ENCODE assay signal across 8 cellular contexts in genomic region chr10:130179640-130180039, GRCh38. TPM values are rescaled to one million over a fixed set of nuclear protein-coding genes. Genes with fewer than 3 reads are reported as not detected.
DNase-seq lines count a peak whose midpoint lies in the region; TF ChIP-seq lines count a peak whose summit lies in the region.

No MANE protein-coding gene starts in this region.

- TF ChIP-seq POLR2A in transverse colon (IDR thresholded peaks at IDR 0.05): no peak

- no peak for TF ChIP-seq EP300 in transverse colon (IDR thresholded peaks at IDR 0.05; ENCODE audit: low read depth)

- no peaks in the 10 kb centered on the region for H3K9me3 ChIP-seq in WERI-Rb-1 (ENCODE audit: severe bottlenecking)
- no peaks in the 10 kb centered on the region for H3K9me3 ChIP-seq in transverse colon

- H3K36me3 ChIP-seq in WERI-Rb-1: peaks cover 35% of the 10 kb centered on the region
- H3K36me3 ChIP-seq in transverse colon: peaks cover 0 to 29% (median 12%) of the 10 kb centered on the region in 4 donors

- no peak overlapping the region for H3K4me3 ChIP-seq in Jurkat, Clone E6-1 (ENCODE audit: low read length)
- H3K4me3 ChIP-seq in WERI-Rb-1 (ENCODE audit: low read depth, low read length): no peak overlapping the region
- H3K4me3 ChIP-seq in transverse colon: no peak overlapping the region

- DNase-seq in DMS79 treated with DMSO at 0.1 percent for 48 hours (lab: John Stamatoyannopoulos, UW): peak; percentile 16
- DNase-seq in DMS79 (lab: John Stamatoyannopoulos, UW): no peak
- peak; percentile 64 for DNase-seq in Jurkat, Clone E6-1 (ENCODE audit: low read depth, low spot score)
- peak; percentile 50 for DNase-seq in WERI-Rb-1
- peak; percentile 65 for DNase-seq in fibroblast of the conjunctiva (ENCODE audit: low read depth)
- DNase-seq in pons (ENCODE audit: low spot score): peak; percentile 87
- no peak for DNase-seq in transverse colon
- DNase-seq in mucosa of gallbladder (ENCODE audit: low spot score): no peak

- WGBS in transverse colon (ENCODE audit: low coverage in 1 of 2), 2 donors: 56 to 67% methylated on average over 4 of the region's 4 CpGs

- H3K27me3 ChIP-seq in WERI-Rb-1 (ENCODE audit: insufficient read depth, low read depth, severe bottlenecking) (no peaks in the 10 kb centered on the region), transverse colon (no peaks in the 10 kb centered on the region)

- no peaks in the 10 kb centered on the region for H3K4me1 ChIP-seq in transverse colon

- H3K27ac ChIP-seq in WERI-Rb-1 (no peak overlapping the region), transverse colon (no peak overlapping the region)

- peak; percentile 57 for TF ChIP-seq CTCF in WERI-Rb-1 (IDR thresholded peaks at IDR 0.05; ENCODE audit: low read depth, low read length)
- TF ChIP-seq CTCF in transverse colon (IDR thresholded peaks at IDR 0.05): no peak

- intact Hi-C loops in transverse colon (cut with DNase I; ENCODE audit: low total_unique reads): no loop called here

- in situ Hi-C loops in transverse colon (cut with MboI; ENCODE audit: low pct_ligation_motif_present in 1 of 4, low pct_unique_long_range_greater_than_20kb in 1 of 4, low sequenced_read_pairs in 3 of 4): loop anchor here in 2 of 4 donors (25.0 kb wide), 2 partner anchors 1608 to 1708 kb away; no protein-coding TSS in a partner anchor

RNA-seq across cellular contexts. Expression of gene GLRX3, which starts 43.4 kb away (rescaled TPM):
- 147 TPM for polyA plus RNA-seq in Jurkat, Clone E6-1 (2012; ENCODE audit: insufficient read depth, insufficient read length)
- 10 to 100 TPM; 32.7 to 38.2 (median 34.3) TPM for total RNA-seq in transverse colon
- 50.1 TPM for total RNA-seq in mucosa of gallbladder

Comparison
In these comparisons a context has a peak if more than half of its experiments do, and no peak if none do; other contexts are left out.
1. DNase-seq: peak in DMS79 treated with DMSO at 0.1 percent for 48 hours (single experiment), Jurkat, Clone E6-1 (single experiment), WERI-Rb-1 (single experiment), fibroblast of the conjunctiva (single experiment) and pons (single experiment); none in DMS79 (single experiment), transverse colon (single experiment) and mucosa of gallbladder (single experiment).